Comparison of ENCODE assay signal across 24 cellular contexts in the genomic region with DNA sequence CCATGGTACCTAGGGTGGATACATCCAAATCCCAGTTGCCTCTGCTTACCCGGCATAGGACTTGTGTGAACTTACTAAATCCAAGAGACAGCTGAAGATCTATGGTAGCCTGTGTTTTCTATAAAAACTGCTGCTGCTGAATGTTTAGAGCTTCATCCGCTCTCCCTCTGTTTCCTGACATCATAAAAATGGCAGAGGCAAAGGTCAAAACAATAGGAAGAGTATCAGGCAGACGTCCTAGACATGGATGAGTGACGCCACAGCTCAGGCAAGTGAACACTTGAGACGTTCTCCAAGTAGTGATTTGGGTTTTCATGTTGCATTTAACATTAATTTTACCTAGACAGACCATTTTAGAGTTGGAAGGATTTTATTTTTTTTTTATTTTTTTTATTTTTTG.
DNase-seq lines count a peak whose midpoint lies in the region; ATAC-seq, FAIRE-seq and TF ChIP-seq lines count a peak whose summit lies in the region.
"Had no signal": no experiment of that assay in that cellular context is flagged by ENCODE, and none has a peak within 500 bp of the region (broad histone marks: within the 10 kb centered on the region; RNA-seq: fewer than 3 reads in every experiment).

No MANE protein-coding gene starts in this region.

- no peak overlapping the region for H3K4me3 Mint-ChIP-seq in CD14-positive monocyte
- H3K4me3 Mint-ChIP-seq: CD4-positive, alpha-beta memory T cell had no signal

- H3K27ac ChIP-seq in small intestine (ENCODE audit: low read depth in 1 of 2, low read length in 1 of 2) = no peak overlapping the region
- H3K27ac ChIP-seq: A549; BLaER1 treated with 17β-estradiol and CSF1 and Interleukin-3, amounts not matched to agents 10 nM and 100 nM; GM23248 had no signal

- ATAC-seq in left colon = peak; percentile 67
- peak; percentile 7 for ATAC-seq in mucosa of descending colon
- ATAC-seq: A549, HCT116 had no signal

- H3K27me3 Mint-ChIP-seq in CD14-positive monocyte (ENCODE audit: low read depth in 3 of 3) = no peaks in the 10 kb centered on the region

- intact Hi-C loops in left colon (cut with DNase I, micrococcal nuclease) = no loop called here
- intact Hi-C loops in mucosa of descending colon (cut with DNase I, micrococcal nuclease) = no loop called here
- intact Hi-C loops in CD14-positive monocyte (cut with micrococcal nuclease) = no loop called here

- H3K9me3 ChIP-seq in mucosa of descending colon = no peaks in the 10 kb centered on the region
- no peaks in the 10 kb centered on the region for H3K9me3 ChIP-seq in small intestine (ENCODE audit: control insufficient read depth, low read depth)
- H3K9me3 ChIP-seq: A549, BE2C had no signal

- no peak for TF ChIP-seq CTCF in mucosa of descending colon (IDR thresholded peaks at IDR 0.05)
- TF ChIP-seq CTCF in GM20000 (IDR thresholded peaks at IDR 0.05; ENCODE audit: extremely low read depth, missing control alignments) = no peak
- TF ChIP-seq CTCF in CD14-positive monocyte (IDR thresholded peaks at IDR 0.05) = no peak

- peaks cover 0 to 2% (median 0%) of the 10 kb centered on the region in 7 donors for H3K9me3 Mint-ChIP-seq in CD14-positive monocyte

- H3K36me3 ChIP-seq in mucosa of descending colon (ENCODE audit: low read depth) = no peaks in the 10 kb centered on the region
- H3K36me3 ChIP-seq in small intestine (ENCODE audit: control insufficient read depth in 2 of 2, insufficient read depth in 2 of 2, low read length in 2 of 2) = peaks cover 4 to 27% of the 10 kb centered on the region in 2 donors
- H3K36me3 ChIP-seq: BE2C had no signal

- no peaks in the 10 kb centered on the region for H3K4me1 Mint-ChIP-seq in CD14-positive monocyte

- DNase-seq in dermis microvascular lymphatic vessel endothelial cell (ENCODE audit: low read depth in 2 of 2) = peak; percentile 48 to 52
- DNase-seq in left colon = no peak
- DNase-seq in mucosa of descending colon = no peak
- peak; percentile 25 for DNase-seq in small intestine
- no peak for DNase-seq in SKM-1 treated with dmso at 0.1 percent for 144 hours (lab: John Stamatoyannopoulos, UW; ENCODE audit: unreplicated experiment)
- DNase-seq in GM20000 (ENCODE audit: low spot score) = no peak
- no peak for DNase-seq in CD14-positive monocyte (ENCODE audit: low spot score)
- DNase-seq: 8988T; ACHN; AML-193; BE2C; Calu3; CD4-positive, alpha-beta memory T cell; COR-L47; DMS153; DND-41; GM23248; H7 had no signal

- no peak overlapping the region for H3K27ac Mint-ChIP-seq in CD14-positive monocyte
- H3K27ac Mint-ChIP-seq: CD4-positive, alpha-beta memory T cell had no signal

- no peak for FAIRE-seq in small intestine (lab: Jason Lieb, UNC)
- FAIRE-seq: A549, G401.6, GM12892, H1 had no signal

- 55 to 71% (median 68%) methylated on average over 5 of the region's 5 CpGs for WGBS in small intestine, 3 donors

- H3K4me1 ChIP-seq in mucosa of descending colon (ENCODE audit: low read depth) = no peaks in the 10 kb centered on the region
- H3K4me1 ChIP-seq in small intestine (ENCODE audit: control insufficient read depth in 2 of 2, insufficient read depth in 1 of 2, low read depth in 1 of 2, low read length in 1 of 2) = no peaks in the 10 kb centered on the region
- H3K4me1 ChIP-seq: A549, BE2C had no signal

- H3K27me3 ChIP-seq in small intestine (ENCODE audit: control insufficient read depth in 2 of 2, insufficient read depth in 2 of 2, low read length in 2 of 2) = no peaks in the 10 kb centered on the region
- H3K27me3 ChIP-seq: BE2C; BLaER1 treated with 17β-estradiol and CSF1 and Interleukin-3, amounts not matched to agents 10 nM and 100 nM had no signal

- H3K4me3 ChIP-seq in mucosa of descending colon (no peak overlapping the region), small intestine (ENCODE audit: low read depth in 1 of 2, low read length in 2 of 2) (no peak overlapping the region)
- H3K4me3 ChIP-seq: A549; BLaER1 treated with 17β-estradiol and CSF1 and Interleukin-3, amounts not matched to agents 10 nM and 100 nM; GM23248 had no signal

- H3K36me3 Mint-ChIP-seq in CD14-positive monocyte = peaks cover 4 to 11% of the 10 kb centered on the region in 2 donors

Comparison
In these comparisons a context has a peak if more than half of its experiments do, and no peak if none do; other contexts are left out.
1. DNase-seq: peak in dermis microvascular lymphatic vessel endothelial cell (2 of 2) and small intestine (single experiment); none in left colon (0 of 2), mucosa of descending colon (0 of 3), SKM-1 treated with dmso at 0.1 percent for 144 hours (single experiment), GM20000 (single experiment) and CD14-positive monocyte (single experiment).